31 cellular contexts compared by ENCODE assay signal in genomic region chr14:28867571-28867970, GRCh38.
DNase-seq lines count a peak whose midpoint lies in the region; TF ChIP-seq lines count a peak whose summit lies in the region.
"Had no signal": no experiment of that assay in that cellular context is flagged by ENCODE, and none has a peak within 500 bp of the region (broad histone marks: within the 10 kb centered on the region; RNA-seq: fewer than 3 reads in every experiment).

No MANE protein-coding gene starts in this region.

- H3K4me1 ChIP-seq in adipocyte (ENCODE audit: control insufficient read depth, insufficient read depth, low read length) = peaks cover 8% of the 10 kb centered on the region
- H3K4me1 ChIP-seq: esophagus muscularis mucosa, left ventricle myocardium inferior, right atrium auricular region, stomach, thyroid gland, vagina had no signal

- H3K27ac Mint-ChIP-seq in immature natural killer cell = no peak overlapping the region
- H3K27ac Mint-ChIP-seq: activated T-helper 2 cell treated with anti-CD3 and anti-CD28 coated beads, Interferon-gamma antibody, Interleukin-2, Interleukin-4, amounts not matched to agents 10 μg/mL and 5 μg/mL and 100 μg/mL, durations not matched to agents 14 hours and 24 hours and 36 hours; dendritic cell treated with granulocyte-macrophage colony-stimulating factor and Interleukin-4, amounts not matched to agents 40 ng/mL and 50 ng/mL, for 4 days; T-helper 2 cell treated with Interferon-gamma antibody and Interleukin-4, amounts not matched to agents 5 μg/mL and 100 μg/mL, for 36 hours had no signal

- intact Hi-C loops in dorsolateral prefrontal cortex (cut with DNase I) = no loop called here

- H3K4me1 Mint-ChIP-seq in immature natural killer cell = no peaks in the 10 kb centered on the region

- DNase-seq in GM04504 (ENCODE audit: low read depth) = peak; percentile 1
- peak; percentile 61 for DNase-seq in adipocyte (ENCODE audit: low read depth)
- DNase-seq in dorsolateral prefrontal cortex = peak in 3 of 10 donors; percentile 5 to 55 (median 30)
- peak; percentile 65 for DNase-seq in inferior parietal cortex (ENCODE audit: extremely low spot score)
- no peak for DNase-seq in D341Med (ENCODE audit: low spot score)
- DNase-seq in HuH-7 (ENCODE audit: low spot score) = no peak
- no peak for DNase-seq in immature natural killer cell
- DNase-seq in NCI-H2081 (lab: John Stamatoyannopoulos, UW) = no peak
- DNase-seq: activated CD4-positive, alpha-beta T cell treated with anti-CD3 and anti-CD28 coated beads for 4 hours; activated naive CD4-positive, alpha-beta T cell treated with anti-CD3 and anti-CD28 coated beads, Interleukin-2, amount 50 U/mL, for 16 hours; amygdala; central memory CD4-positive, alpha-beta T cell; DND-41; H7; left ventricle myocardium inferior; mesendoderm; NCI-H1436 treated with DMSO at 0.1 percent for 48 hours; NCI-H226; NCI-H748 treated with DMSO at 0.1 percent for 48 hours; SHP77; stimulated activated CD8-positive, alpha-beta memory T cell treated with anti-CD3 and anti-CD28 coated beads, Interleukin-4, amount 100 ng/mL, for 48 hours; stomach; thyroid gland had no signal

- H3K4me3 Mint-ChIP-seq in immature natural killer cell = no peak overlapping the region
- H3K4me3 Mint-ChIP-seq: dendritic cell treated with granulocyte-macrophage colony-stimulating factor and Interleukin-4, amounts not matched to agents 40 ng/mL and 50 ng/mL, for 4 days; T-helper 2 cell treated with Interferon-gamma antibody and Interleukin-4, amounts not matched to agents 5 μg/mL and 100 μg/mL, for 36 hours had no signal

- H3K36me3 Mint-ChIP-seq in immature natural killer cell = peaks cover 0 to 3% (median 0%) of the 10 kb centered on the region in 3 donors

- no peaks in the 10 kb centered on the region for H3K9me3 ChIP-seq in adipocyte (ENCODE audit: control insufficient read depth, low read length)
- H3K9me3 ChIP-seq: esophagus muscularis mucosa, right atrium auricular region, stomach, thyroid gland, vagina had no signal

- H3K4me3 ChIP-seq in adipocyte (ENCODE audit: low read length) (no peak overlapping the region), dorsolateral prefrontal cortex (no peak overlapping the region)
- H3K4me3 ChIP-seq: esophagus muscularis mucosa, left ventricle myocardium inferior, right atrium auricular region, stomach, thyroid gland, vagina had no signal

- H3K9ac ChIP-seq in adipocyte (ENCODE audit: low read length) = no peak overlapping the region
- H3K9ac ChIP-seq: KMS-11 had no signal

- no peak for TF ChIP-seq CTCF in dorsolateral prefrontal cortex (IDR thresholded peaks at IDR 0.05 in 54 of 56, conservative IDR thresholded peaks at IDR 0.05 in 2 of 56; ENCODE audit: low read depth in 1 of 56, partially characterized antibody in 56 of 56)

- no peaks in the 10 kb centered on the region for H3K27me3 Mint-ChIP-seq in immature natural killer cell (ENCODE audit: low read depth in 3 of 3)
- H3K27me3 Mint-ChIP-seq: dendritic cell treated with granulocyte-macrophage colony-stimulating factor and Interleukin-4, amounts not matched to agents 40 ng/mL and 50 ng/mL, for 4 days had no signal

- peaks cover 0 to 57% (median 27%) of the 10 kb centered on the region in 6 donors for H3K9me3 Mint-ChIP-seq in immature natural killer cell

- peak overlapping the region in 51 of 59 donors; percentile 24 to 91 (median 68) for H3K27ac ChIP-seq in dorsolateral prefrontal cortex
- H3K27ac ChIP-seq: esophagus muscularis mucosa, KMS-11, left ventricle myocardium inferior, right atrium auricular region, stomach, thyroid gland, vagina, VCaP had no signal

- no peaks in the 10 kb centered on the region for H3K36me3 ChIP-seq in adipocyte (ENCODE audit: control insufficient read depth, insufficient read depth, low read length, severe bottlenecking)
- H3K36me3 ChIP-seq: esophagus muscularis mucosa, left ventricle myocardium inferior, right atrium auricular region, stomach, thyroid gland, vagina had no signal

- H3K27me3 ChIP-seq in adipocyte (replicated peaks; ENCODE audit: control insufficient read depth, insufficient read depth, low read length) = no peaks in the 10 kb centered on the region
- H3K27me3 ChIP-seq in dorsolateral prefrontal cortex = no peaks in the 10 kb centered on the region
- H3K27me3 ChIP-seq: esophagus muscularis mucosa, right atrium auricular region, stomach, thyroid gland, vagina had no signal

Comparison
In these comparisons a context has a peak if more than half of its experiments do, and no peak if none do; other contexts are left out.
1. DNase-seq: peak in GM04504 (single experiment), adipocyte (single experiment) and inferior parietal cortex (single experiment); none in D341Med (single experiment), HuH-7 (single experiment), immature natural killer cell (0 of 3) and NCI-H2081 (0 of 2).